Comparison of ENCODE assay signal across 1 cellular context in genomic region chr11:65900125-65900898, GRCh38.
TF ChIP-seq lines count a peak whose summit lies in the region.

TSS of gene FOSL1 (minus strand) at chr11:65900388. CDS start at chr11:65900339, 49 bp downstream.

TF ChIP-seq in K562, 482 proteins besides CTCF, POLR2A, EP300 and RAD21 (continued from another document and continues in another):
- TF ChIP-seq MGA (IDR thresholded peaks at IDR 0.05) (0 out of 2 replicates have a peak, but pooled peaks have one; percentile 12), PRDM10 (IDR thresholded peaks at IDR 0.05; ENCODE audit: partially characterized antibody) (peak; percentile 99), ETV5 (CRISPR knock-in tag; IDR thresholded peaks at IDR 0.05; ENCODE audit: low read depth) (peak; percentile 64; the same call in 1 of the 2 replicates), TEAD1 (CRISPR knock-in tag; IDR thresholded peaks at IDR 0.05) (peak in 1 of 2 experiments; percentile 86; a peak in 1 of 4 replicates), TAF9B (IDR thresholded peaks at IDR 0.05; ENCODE audit: partially characterized antibody) (peak; percentile 60), MAX (CRISPR knock-in tag; IDR thresholded peaks at IDR 0.05) (peak; percentile 45), ARID3B (CRISPR knock-in tag; IDR thresholded peaks at IDR 0.05; ENCODE audit: borderline replicate concordance) (no peak), HNRNPLL (IDR thresholded peaks at IDR 0.05; ENCODE audit: low read depth, low read length, poor library complexity, severe bottlenecking) (peak; percentile 62), SRF (CRISPR knock-in tag; IDR thresholded peaks at IDR 0.05) (peak; percentile 96 to 99), CCNT2 (IDR thresholded peaks at IDR 0.05; ENCODE audit: borderline replicate concordance, extremely low read depth, insufficient read length, low read depth, low read length) (peak; percentile 97), CBX2 (IDR thresholded peaks at IDR 0.05; ENCODE audit: insufficient read depth, low read length, poor library complexity, severe bottlenecking) (no peak), HLTF (IDR thresholded peaks at IDR 0.05) (no peak), NR3C1 (CRISPR knock-in tag; IDR thresholded peaks at IDR 0.05) (peak; percentile 57; the same call in 1 of the 2 replicates), ZNF277 (CRISPR knock-in tag; IDR thresholded peaks at IDR 0.05; ENCODE audit: borderline replicate concordance) (no peak), BCLAF1 (IDR thresholded peaks at IDR 0.05; ENCODE audit: borderline replicate concordance in 1 of 2, control insufficient read depth in 1 of 2, low read depth in 2 of 2, low read length in 1 of 2) (peak in 1 of 2 experiments; percentile 61; a peak in 1 of 4 replicates), ZNF395 (CRISPR knock-in tag; IDR thresholded peaks at IDR 0.05) (peak; percentile 68), ZNF280A (IDR thresholded peaks at IDR 0.05; ENCODE audit: low read depth, partially characterized antibody) (no peak)
